10 cellular contexts compared by ENCODE assay signal in the genomic region with DNA sequence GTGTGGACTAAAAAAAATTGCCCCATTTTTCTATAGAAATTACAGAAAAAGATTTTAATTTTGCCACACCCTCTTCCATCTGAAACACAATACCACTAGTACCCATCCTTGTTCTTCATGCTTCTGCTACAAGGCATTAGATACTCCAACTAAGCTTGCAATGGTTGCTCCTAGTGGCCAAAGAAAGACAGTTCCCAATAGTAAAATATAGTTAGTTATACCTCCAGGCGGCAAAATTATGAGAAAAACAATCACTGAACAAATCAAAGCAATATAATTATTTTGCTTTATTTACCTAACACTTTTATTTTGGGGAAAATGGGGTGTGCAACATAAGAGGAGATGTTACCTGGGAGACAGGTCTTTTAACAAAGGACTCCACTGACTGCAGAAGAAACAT.
DNase-seq lines count a peak whose midpoint lies in the region; ATAC-seq and TF ChIP-seq lines count a peak whose summit lies in the region.
"Had no signal": no experiment of that assay in that cellular context is flagged by ENCODE, and none has a peak within 500 bp of the region (broad histone marks: within the 10 kb centered on the region; RNA-seq: fewer than 3 reads in every experiment).

No MANE protein-coding gene starts in this region.

- DNase-seq in activated CD8-positive, alpha-beta T cell treated with anti-CD3 and anti-CD28 coated beads for 36 hours = no peak
- no peak for DNase-seq in activated CD8-positive, alpha-beta T cell treated with anti-CD3 and anti-CD28 coated beads, Interleukin-2, amount 10 ng/mL, durations not matched to agents 7 days and 5 days
- DNase-seq in activated CD4-positive, alpha-beta memory T cell treated with anti-CD3 and anti-CD28 coated beads, Interleukin-2, amount 10 ng/mL, durations not matched to agents 7 days and 5 days = no peak
- DNase-seq in naive thymus-derived CD4-positive, alpha-beta T cell = peak in 3 of 9 donors; percentile 27 to 43 (median 33)
- no peak for DNase-seq in D341Med (ENCODE audit: low spot score)
- no peak for DNase-seq in NCI-H2107 (lab: John Stamatoyannopoulos, UW)
- DNase-seq: activated T-cell treated with anti-CD3 and anti-CD28 coated beads, Interleukin-2, amount 50 U/mL, for 48 hours had no signal

- intact Hi-C loops in activated CD8-positive, alpha-beta T cell treated with anti-CD3 and anti-CD28 coated beads for 36 hours (cut with micrococcal nuclease) = loop anchor here (5.0 kb wide), 1 partner anchor 47 kb away; no protein-coding TSS in a partner anchor
- intact Hi-C loops in naive thymus-derived CD4-positive, alpha-beta T cell (cut with micrococcal nuclease) = loop anchor here (1.0 to 5.0 kb wide), 2 partner anchors 11 to 98 kb away; no protein-coding TSS in a partner anchor

- peaks cover 76% of the 10 kb centered on the region for H3K4me1 Mint-ChIP-seq in activated CD8-positive, alpha-beta T cell treated with anti-CD3 and anti-CD28 coated beads for 36 hours (ENCODE audit: low read depth)
- peaks cover 73% of the 10 kb centered on the region for H3K4me1 Mint-ChIP-seq in activated CD8-positive, alpha-beta T cell treated with anti-CD3 and anti-CD28 coated beads, Interleukin-2, amount 10 ng/mL, durations not matched to agents 7 days and 5 days (ENCODE audit: low read depth)
- peaks cover 75% of the 10 kb centered on the region for H3K4me1 Mint-ChIP-seq in activated CD4-positive, alpha-beta memory T cell treated with anti-CD3 and anti-CD28 coated beads, Interleukin-2, amount 10 ng/mL, durations not matched to agents 7 days and 5 days
- peaks cover 53 to 97% (median 83%) of the 10 kb centered on the region in 7 donors for H3K4me1 Mint-ChIP-seq in naive thymus-derived CD4-positive, alpha-beta T cell

- POLR2A ChIA-PET in activated CD8-positive, alpha-beta T cell treated with anti-CD3 and anti-CD28 coated beads for 36 hours (lab: Charles Lee) = interaction anchor here (1.4 kb wide), 1 partner anchor 14 kb away, joined by 6 read pairs; no protein-coding TSS in a partner anchor
- POLR2A ChIA-PET in activated CD8-positive, alpha-beta T cell treated with anti-CD3 and anti-CD28 coated beads, Interleukin-2, amount 10 ng/mL, durations not matched to agents 7 days and 5 days (lab: Charles Lee) = no interaction called here
- POLR2A ChIA-PET in HEK293 (lab: Yijun Ruan, JAX) = no interaction called here
- POLR2A ChIA-PET in activated CD4-positive, alpha-beta memory T cell treated with anti-CD3 and anti-CD28 coated beads, Interleukin-2, amount 10 ng/mL, durations not matched to agents 7 days and 5 days (lab: Charles Lee) = interaction anchor here (0.7 to 6.1 kb wide), 3 partner anchors 14 to 27 kb away, joined by 3 to 62 read pairs (median 20); no protein-coding TSS in a partner anchor
- POLR2A ChIA-PET in naive thymus-derived CD4-positive, alpha-beta T cell (lab: Charles Lee) = interaction anchor here (0.7 to 10.1 kb wide), 2 partner anchors 10 to 12 kb away, joined by 3 to 144 read pairs; no protein-coding TSS in a partner anchor

- no peaks in the 10 kb centered on the region for H3K36me3 ChIP-seq in HEK293 (ENCODE audit: control insufficient read depth in 2 of 2, insufficient read depth in 1 of 2, low read length in 2 of 2)
- no peaks in the 10 kb centered on the region for H3K36me3 ChIP-seq in naive thymus-derived CD4-positive, alpha-beta T cell (ENCODE audit: control insufficient read depth in 2 of 3, insufficient read depth in 3 of 3, low read length in 3 of 3)

- H3K36me3 Mint-ChIP-seq in activated CD8-positive, alpha-beta T cell treated with anti-CD3 and anti-CD28 coated beads for 36 hours (ENCODE audit: low read depth) = peaks cover 18% of the 10 kb centered on the region
- peaks cover 26% of the 10 kb centered on the region for H3K36me3 Mint-ChIP-seq in activated CD8-positive, alpha-beta T cell treated with anti-CD3 and anti-CD28 coated beads, Interleukin-2, amount 10 ng/mL, durations not matched to agents 7 days and 5 days (ENCODE audit: low read depth)
- peaks cover 32% of the 10 kb centered on the region for H3K36me3 Mint-ChIP-seq in activated CD4-positive, alpha-beta memory T cell treated with anti-CD3 and anti-CD28 coated beads, Interleukin-2, amount 10 ng/mL, durations not matched to agents 7 days and 5 days (ENCODE audit: low read depth)
- H3K36me3 Mint-ChIP-seq in naive thymus-derived CD4-positive, alpha-beta T cell = peaks cover 0 to 20% (median under 1%) of the 10 kb centered on the region in 5 donors

- H3K27me3 ChIP-seq in naive thymus-derived CD4-positive, alpha-beta T cell (ENCODE audit: control insufficient read depth in 2 of 2, insufficient read depth in 2 of 2, low read length in 2 of 2) = no peaks in the 10 kb centered on the region

- no peak overlapping the region for H3K4me3 Mint-ChIP-seq in activated CD8-positive, alpha-beta T cell treated with anti-CD3 and anti-CD28 coated beads for 36 hours
- H3K4me3 Mint-ChIP-seq in activated CD8-positive, alpha-beta T cell treated with anti-CD3 and anti-CD28 coated beads, Interleukin-2, amount 10 ng/mL, durations not matched to agents 7 days and 5 days = no peak overlapping the region
- H3K4me3 Mint-ChIP-seq in activated CD4-positive, alpha-beta memory T cell treated with anti-CD3 and anti-CD28 coated beads, Interleukin-2, amount 10 ng/mL, durations not matched to agents 7 days and 5 days = no peak overlapping the region
- H3K4me3 Mint-ChIP-seq in naive thymus-derived CD4-positive, alpha-beta T cell = peak overlapping the region; percentile 5 to 91 (median 62)
- H3K4me3 Mint-ChIP-seq: stimulated activated effector memory CD8-positive, alpha-beta T cell treated with anti-CD3 and anti-CD28 coated beads, Interleukin-12 subunit alpha, Interleukin-12 subunit beta, amount 100 ng/mL, for 72 hours had no signal

- no peak overlapping the region for H3K4me3 ChIP-seq in HEK293 (ENCODE audit: low read depth, low read length)
- H3K4me3 ChIP-seq in naive thymus-derived CD4-positive, alpha-beta T cell (ENCODE audit: low read length) = no peak overlapping the region

- TF ChIP-seq CTCF in activated CD8-positive, alpha-beta T cell treated with anti-CD3 and anti-CD28 coated beads for 36 hours (IDR thresholded peaks at IDR 0.05) = peak; percentile 46
- TF ChIP-seq CTCF in HEK293 (tag by site-specific recombination; IDR thresholded peaks at IDR 0.05) = no peak

- H3K27me3 Mint-ChIP-seq in activated CD8-positive, alpha-beta T cell treated with anti-CD3 and anti-CD28 coated beads for 36 hours = no peaks in the 10 kb centered on the region
- H3K27me3 Mint-ChIP-seq in activated CD8-positive, alpha-beta T cell treated with anti-CD3 and anti-CD28 coated beads, Interleukin-2, amount 10 ng/mL, durations not matched to agents 7 days and 5 days (ENCODE audit: low read depth) = no peaks in the 10 kb centered on the region
- H3K27me3 Mint-ChIP-seq in activated CD4-positive, alpha-beta memory T cell treated with anti-CD3 and anti-CD28 coated beads, Interleukin-2, amount 10 ng/mL, durations not matched to agents 7 days and 5 days = no peaks in the 10 kb centered on the region
- H3K27me3 Mint-ChIP-seq in naive thymus-derived CD4-positive, alpha-beta T cell = no peaks in the 10 kb centered on the region

- peaks cover 43% of the 10 kb centered on the region for H3K4me1 ChIP-seq in HEK293 (ENCODE audit: control insufficient read depth, insufficient read depth, low read length)
- peaks cover 39 to 68% of the 10 kb centered on the region in 2 donors for H3K4me1 ChIP-seq in naive thymus-derived CD4-positive, alpha-beta T cell (ENCODE audit: control insufficient read depth in 2 of 2, insufficient read depth in 2 of 2, low read length in 2 of 2)

- CTCF ChIA-PET in activated CD8-positive, alpha-beta T cell treated with anti-CD3 and anti-CD28 coated beads for 36 hours (lab: Charles Lee) = interaction anchor here (1.0 to 2.6 kb wide), 3 partner anchors 8 to 474 kb away, joined by 4 to 9 read pairs (median 6); no protein-coding TSS in a partner anchor
- CTCF ChIA-PET in activated CD8-positive, alpha-beta T cell treated with anti-CD3 and anti-CD28 coated beads, Interleukin-2, amount 10 ng/mL, durations not matched to agents 7 days and 5 days (lab: Charles Lee) = interaction anchor here (1.2 to 4.6 kb wide), 4 partner anchors 10 to 71 kb away, joined by 3 to 32 read pairs (median 17); no protein-coding TSS in a partner anchor
- CTCF ChIA-PET in HEK293 (lab: Yijun Ruan, JAX) = interaction anchor here (1.0 to 1.6 kb wide), 3 partner anchors 12 to 180 kb away, joined by 3 to 4 read pairs (median 3); no protein-coding TSS in a partner anchor
- CTCF ChIA-PET in activated CD4-positive, alpha-beta memory T cell treated with anti-CD3 and anti-CD28 coated beads, Interleukin-2, amount 10 ng/mL, durations not matched to agents 7 days and 5 days (lab: Charles Lee) = interaction anchor here (0.7 to 2.8 kb wide), 4 partner anchors 8 to 33 kb away, joined by 3 to 13 read pairs (median 6); no protein-coding TSS in a partner anchor
- CTCF ChIA-PET in naive thymus-derived CD4-positive, alpha-beta T cell (lab: Charles Lee) = interaction anchor here (0.6 to 1.5 kb wide), 5 partner anchors 10 to 474 kb away, joined by 3 to 6 read pairs (median 4); no protein-coding TSS in a partner anchor

- H3K27ac Mint-ChIP-seq in activated CD8-positive, alpha-beta T cell treated with anti-CD3 and anti-CD28 coated beads for 36 hours = peak overlapping the region; percentile 56
- no peak overlapping the region for H3K27ac Mint-ChIP-seq in activated CD8-positive, alpha-beta T cell treated with anti-CD3 and anti-CD28 coated beads, Interleukin-2, amount 10 ng/mL, durations not matched to agents 7 days and 5 days
- H3K27ac Mint-ChIP-seq in activated CD4-positive, alpha-beta memory T cell treated with anti-CD3 and anti-CD28 coated beads, Interleukin-2, amount 10 ng/mL, durations not matched to agents 7 days and 5 days = peak overlapping the region; percentile 4
- peak overlapping the region; percentile 3 to 95 (median 89) for H3K27ac Mint-ChIP-seq in naive thymus-derived CD4-positive, alpha-beta T cell
- H3K27ac Mint-ChIP-seq: stimulated activated effector memory CD8-positive, alpha-beta T cell treated with anti-CD3 and anti-CD28 coated beads, Interleukin-12 subunit alpha, Interleukin-12 subunit beta, amount 100 ng/mL, for 72 hours had no signal

- H3K9me3 Mint-ChIP-seq in activated CD8-positive, alpha-beta T cell treated with anti-CD3 and anti-CD28 coated beads for 36 hours = no peaks in the 10 kb centered on the region
- no peaks in the 10 kb centered on the region for H3K9me3 Mint-ChIP-seq in activated CD8-positive, alpha-beta T cell treated with anti-CD3 and anti-CD28 coated beads, Interleukin-2, amount 10 ng/mL, durations not matched to agents 7 days and 5 days (ENCODE audit: insufficient read depth)
- no peaks in the 10 kb centered on the region for H3K9me3 Mint-ChIP-seq in activated CD4-positive, alpha-beta memory T cell treated with anti-CD3 and anti-CD28 coated beads, Interleukin-2, amount 10 ng/mL, durations not matched to agents 7 days and 5 days
- H3K9me3 Mint-ChIP-seq in naive thymus-derived CD4-positive, alpha-beta T cell = no peaks in the 10 kb centered on the region
- H3K9me3 Mint-ChIP-seq: stimulated activated effector memory CD8-positive, alpha-beta T cell treated with anti-CD3 and anti-CD28 coated beads, Interleukin-12 subunit alpha, Interleukin-12 subunit beta, amount 100 ng/mL, for 72 hours had no signal

- ATAC-seq in activated CD8-positive, alpha-beta T cell treated with anti-CD3 and anti-CD28 coated beads for 36 hours = no peak
- no peak for ATAC-seq in activated CD8-positive, alpha-beta T cell treated with anti-CD3 and anti-CD28 coated beads, Interleukin-2, amount 10 ng/mL, durations not matched to agents 7 days and 5 days
- ATAC-seq in naive thymus-derived CD4-positive, alpha-beta T cell = no peak
- ATAC-seq in HG02973 (IDR thresholded peaks at IDR 0.05; ENCODE audit: unreplicated experiment) = no peak
- ATAC-seq: stimulated activated effector memory CD8-positive, alpha-beta T cell treated with anti-CD3 and anti-CD28 coated beads, Interleukin-12 subunit alpha, Interleukin-12 subunit beta, amount 100 ng/mL, for 72 hours had no signal

- H3K9me3 ChIP-seq in HEK293 (ENCODE audit: control insufficient read depth, insufficient read depth, low read depth, low read length) = no peaks in the 10 kb centered on the region
- H3K9me3 ChIP-seq in naive thymus-derived CD4-positive, alpha-beta T cell (ENCODE audit: control insufficient read depth in 2 of 3, low read length in 3 of 3) = no peaks in the 10 kb centered on the region

- no peak overlapping the region for H3K27ac ChIP-seq in HEK293 (ENCODE audit: extremely low read depth, low read depth, low read length)
- peak overlapping the region; percentile 72 for H3K27ac ChIP-seq in naive thymus-derived CD4-positive, alpha-beta T cell (ENCODE audit: low read depth, low read length)

Comparison
In these comparisons a context has a peak if more than half of its experiments do, and no peak if none do; other contexts are left out.
1. POLR2A ChIA-PET loops: an anchor here in activated CD8-positive, alpha-beta T cell treated with anti-CD3 and anti-CD28 coated beads for 36 hours (1.4 kb wide), activated CD4-positive, alpha-beta memory T cell treated with anti-CD3 and anti-CD28 coated beads, Interleukin-2, amount 10 ng/mL, durations not matched to agents 7 days and 5 days (0.7 to 6.1 kb wide) and naive thymus-derived CD4-positive, alpha-beta T cell (0.7 to 10.1 kb wide); none called in activated CD8-positive, alpha-beta T cell treated with anti-CD3 and anti-CD28 coated beads, Interleukin-2, amount 10 ng/mL, durations not matched to agents 7 days and 5 days and HEK293.
2. H3K4me3 Mint-ChIP-seq: peak in naive thymus-derived CD4-positive, alpha-beta T cell (10 of 10); none in activated CD8-positive, alpha-beta T cell treated with anti-CD3 and anti-CD28 coated beads for 36 hours (single experiment), activated CD8-positive, alpha-beta T cell treated with anti-CD3 and anti-CD28 coated beads, Interleukin-2, amount 10 ng/mL, durations not matched to agents 7 days and 5 days (single experiment) and activated CD4-positive, alpha-beta memory T cell treated with anti-CD3 and anti-CD28 coated beads, Interleukin-2, amount 10 ng/mL, durations not matched to agents 7 days and 5 days (single experiment).